Comparison of ENCODE assay signal across 12 cellular contexts in the genomic region with DNA sequence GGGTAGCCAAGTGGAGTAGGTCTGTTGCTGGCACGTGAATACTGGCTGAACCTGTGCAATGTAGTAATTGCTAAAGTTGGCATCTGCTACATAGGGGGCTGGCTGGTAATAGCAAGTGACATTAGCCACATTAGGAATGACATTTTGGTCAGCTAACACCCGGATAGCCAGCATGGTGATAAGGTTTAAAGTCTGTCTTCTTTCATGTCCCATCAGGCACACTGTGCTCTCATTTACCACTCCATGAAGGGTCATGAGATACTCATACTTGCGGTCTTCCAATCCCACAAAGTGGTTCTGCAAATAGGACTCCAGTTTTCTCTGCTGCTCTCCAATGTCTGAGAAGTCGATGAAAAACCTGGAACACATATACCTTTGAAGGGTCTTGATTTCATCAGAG. TPM values are rescaled to one million over a fixed set of nuclear protein-coding genes. Genes with fewer than 3 reads are reported as not detected.
DNase-seq lines count a peak whose midpoint lies in the region; ATAC-seq and TF ChIP-seq lines count a peak whose summit lies in the region.
"Had no signal": no experiment of that assay in that cellular context is flagged by ENCODE, and none has a peak within 500 bp of the region (broad histone marks: within the 10 kb centered on the region; RNA-seq: fewer than 3 reads in every experiment).

No MANE protein-coding gene starts in this region.

- H3K9me3 ChIP-seq in CD8-positive, alpha-beta memory T cell (ENCODE audit: low read length) = no peaks in the 10 kb centered on the region
- H3K9me3 ChIP-seq in PC-9 (ENCODE audit: insufficient read depth, low read depth) (no peaks in the 10 kb centered on the region), psoas muscle (no peaks in the 10 kb centered on the region), SJCRH30 (replicated peaks) (no peaks in the 10 kb centered on the region)

- WGBS in psoas muscle, 3 donors = 19 to 34% (median 26%) methylated on average over 4 of the region's 4 CpGs

- H3K36me3 ChIP-seq in CD8-positive, alpha-beta memory T cell (ENCODE audit: insufficient read depth, low read length) = no peaks in the 10 kb centered on the region
- H3K36me3 ChIP-seq in PC-9 (ENCODE audit: low read depth) (no peaks in the 10 kb centered on the region), psoas muscle (ENCODE audit: insufficient read depth in 1 of 2, low read depth in 1 of 2) (no peaks in the 10 kb centered on the region), SJCRH30 (0 out of 2 replicates have a peak, but pooled peaks cover 6% of the 10 kb centered on the region)

- intact Hi-C loops in PC-9 (cut with micrococcal nuclease; ENCODE audit: unreplicated experiment) = loop anchor here (5.0 to 10.0 kb wide), 6 partner anchors 148 to 1615 kb away; no protein-coding TSS in a partner anchor
- intact Hi-C loops in Right ventricle myocardium superior (cut with DNase I) = loop anchor here (5.0 to 10.0 kb wide), 3 partner anchors 153 to 1145 kb away; no protein-coding TSS in a partner anchor
- intact Hi-C loops in psoas muscle (cut with DNase I) = loop anchor here (5.0 to 10.0 kb wide), 3 partner anchors 52 to 1535 kb away; no protein-coding TSS in a partner anchor

- H3K79me2 ChIP-seq in PC-9 (ENCODE audit: low read depth) = peaks cover 10% of the 10 kb centered on the region; the same call in 1 of the 2 replicates

- no peaks in the 10 kb centered on the region for H3K27me3 ChIP-seq in CD8-positive, alpha-beta memory T cell (ENCODE audit: insufficient read depth, low read length, poor library complexity, severe bottlenecking)
- H3K27me3 ChIP-seq in PC-9 (ENCODE audit: insufficient read depth, low read depth) (no peaks in the 10 kb centered on the region), psoas muscle (ENCODE audit: insufficient read depth in 3 of 3, low read length in 2 of 3) (no peaks in the 10 kb centered on the region), SJCRH30 (no peaks in the 10 kb centered on the region)

- DNase-seq in CD8-positive, alpha-beta memory T cell = no peak
- DNase-seq in PC-9 = no peak
- no peak for DNase-seq in Right ventricle myocardium superior
- no peak for DNase-seq in psoas muscle
- no peak for DNase-seq in RWPE1 (ENCODE audit: low spot score)
- DNase-seq in GM19240 (ENCODE audit: insufficient read length, low spot score) = no peak
- no peak for DNase-seq in HT-29 (ENCODE audit: low spot score)
- DNase-seq in SJCRH30 = no peak
- DNase-seq: activated naive CD4-positive, alpha-beta T cell had no signal

- H3K27me3 Mint-ChIP-seq in CD8-positive, alpha-beta memory T cell = peaks cover 0 to 20% of the 10 kb centered on the region in 2 donors

- POLR2A ChIA-PET in CD8-positive, alpha-beta memory T cell (lab: Charles Lee) = no interaction called here
- POLR2A ChIA-PET in PC-9 (lab: Charles Lee; ENCODE audit: unreplicated experiment) (no interaction called here), RWPE1 (lab: Yijun Ruan, JAX; ENCODE audit: low non-redundant PET) (no interaction called here)

- CTCF ChIA-PET in CD8-positive, alpha-beta memory T cell (lab: Charles Lee) = no interaction called here
- CTCF ChIA-PET in PC-9 (lab: Charles Lee) = no interaction called here
- CTCF ChIA-PET in RWPE1 (lab: Yijun Ruan, JAX) = interaction anchor here (0.6 kb wide), 1 partner anchor 1590 kb away, joined by 4 read pairs; no protein-coding TSS in a partner anchor

- TF ChIP-seq CTCF in PC-9 (conservative IDR thresholded peaks at IDR 0.05) (no peak), psoas muscle (IDR thresholded peaks at IDR 0.05) (no peak), RWPE1 (conservative IDR thresholded peaks at IDR 0.05; ENCODE audit: low read depth) (no peak)

- H3K4me3 ChIP-seq in CD8-positive, alpha-beta memory T cell (ENCODE audit: low read length) = no peak overlapping the region
- H3K4me3 ChIP-seq in PC-9 (no peak overlapping the region), psoas muscle (peak overlapping the region; percentile 75), SJCRH30 (no peak overlapping the region; the same call in 1 of the 2 replicates)

- H3K27ac Mint-ChIP-seq in CD8-positive, alpha-beta memory T cell = no peak overlapping the region
- H3K27ac Mint-ChIP-seq: T-helper 1 cell treated with Interleukin-12 subunit alpha and Interleukin-12 subunit beta and Interleukin-4 antibody, amounts not matched to agents 30 μg/mL and 1 μg/mL, for 36 hours had no signal

- no peaks in the 10 kb centered on the region; the same call in 1 of the 2 replicates for H3F3A ChIP-seq in PC-9 (ENCODE audit: insufficient read depth, low read depth)

- H3K27ac ChIP-seq in CD8-positive, alpha-beta memory T cell (ENCODE audit: low read depth, low read length) = no peak overlapping the region
- H3K27ac ChIP-seq in PC-9 (no peak overlapping the region), psoas muscle (peak overlapping the region; percentile 88), RWPE1 (no peak overlapping the region), SJCRH30 (no peak overlapping the region)
- H3K27ac ChIP-seq: KMS-11 had no signal

- ATAC-seq in Right ventricle myocardium superior (ENCODE audit: poor library complexity) (peak; percentile 19), psoas muscle (no peak)
- ATAC-seq: HCT116 had no signal

- H3K9me2 ChIP-seq in PC-9 (ENCODE audit: insufficient read depth) = no peaks in the 10 kb centered on the region

- H3K9me3 Mint-ChIP-seq in CD8-positive, alpha-beta memory T cell = peaks cover 0 to 2% (median 0%) of the 10 kb centered on the region in 5 donors
- H3K9me3 Mint-ChIP-seq: T-helper 1 cell treated with Interleukin-12 subunit alpha and Interleukin-12 subunit beta and Interleukin-4 antibody, amounts not matched to agents 30 μg/mL and 1 μg/mL, for 36 hours had no signal

- no peak overlapping the region for H2AFZ ChIP-seq in PC-9

- H3K4me3 Mint-ChIP-seq in CD8-positive, alpha-beta memory T cell = peak overlapping the region in 4 of 7 donors; percentile 92 to 99 (median 97)
- H3K4me3 Mint-ChIP-seq: T-helper 1 cell treated with Interleukin-12 subunit alpha and Interleukin-12 subunit beta and Interleukin-4 antibody, amounts not matched to agents 30 μg/mL and 1 μg/mL, for 36 hours had no signal

- H4K20me1 ChIP-seq in PC-9 (ENCODE audit: insufficient read depth) = no peaks in the 10 kb centered on the region

- BruUV-seq in PC-9 (replicated peaks; lab: Mats Ljungman, UMichigan) = no TSS peak

- peaks cover 0 to 15% (median 4%) of the 10 kb centered on the region in 3 donors for H3K36me3 Mint-ChIP-seq in CD8-positive, alpha-beta memory T cell

- peaks cover 16% of the 10 kb centered on the region for H3K4me1 ChIP-seq in CD8-positive, alpha-beta memory T cell (ENCODE audit: insufficient read depth, low read length)
- H3K4me1 ChIP-seq in PC-9 (replicated peaks; ENCODE audit: insufficient read depth) (0 out of 2 replicates have a peak, but pooled peaks cover 4% of the 10 kb centered on the region), psoas muscle (peaks cover 26% of the 10 kb centered on the region), SJCRH30 (no peaks in the 10 kb centered on the region)

- peak overlapping the region; percentile 86 for H3K4me2 ChIP-seq in PC-9
- H3K4me2 ChIP-seq: KMS-11 had no signal

- peaks cover 24 to 40% (median 34%) of the 10 kb centered on the region in 3 donors for H3K4me1 Mint-ChIP-seq in CD8-positive, alpha-beta memory T cell

RNA-seq across cellular contexts. Expression of gene TENT5A, which starts 2.8 kb away (rescaled TPM):
- under 1 TPM; 0.57 to 0.71 TPM for total RNA-seq in CD8-positive, alpha-beta memory T cell
- polyA plus RNA-seq in CD8-positive, alpha-beta memory T cell = 3.3 TPM
- total RNA-seq in PC-9 (2021) = 2.0 and 2.2 TPM in 2 replicates
- total RNA-seq in Right ventricle myocardium superior = 53.5 TPM
- 1 to 10 TPM; 2.1 to 4.3 (median 2.6) TPM for total RNA-seq in psoas muscle
- polyA plus RNA-seq in psoas muscle = 1 to 10 TPM in 1 of 3 donors, under 1 TPM in 2; 0.94 to 1.8 (median 0.99) TPM
- total RNA-seq in HT-29 (2014; rRNA removed; shearing (Covaris generic)) = 2.6 and 3.9 TPM in 2 replicates
- 11.5 and 13.0 TPM in 2 replicates for total RNA-seq in SJCRH30 (2014; rRNA removed; shearing (Covaris generic))
